In genomic region chr6:38337819-38338465, GRCh38 we compare ENCODE assay signal across 14 cellular contexts.
DNase-seq lines count a peak whose midpoint lies in the region; ATAC-seq, FAIRE-seq and TF ChIP-seq lines count a peak whose summit lies in the region.
"Had no signal": no experiment of that assay in that cellular context is flagged by ENCODE, and none has a peak within 500 bp of the region (broad histone marks: within the 10 kb centered on the region; RNA-seq: fewer than 3 reads in every experiment).

No MANE protein-coding gene starts in this region.

- TF ChIP-seq CTCF in astrocyte of the cerebellum (IDR thresholded peaks at IDR 0.05; ENCODE audit: low read depth, low read length, missing control alignments) (peak; percentile 35), kidney epithelial cell (IDR thresholded peaks at IDR 0.05; ENCODE audit: insufficient read depth, low read length, poor library complexity, severe bottlenecking) (peak; percentile 22), gastroesophageal sphincter (IDR thresholded peaks at IDR 0.05) (no peak)

- no peaks in the 10 kb centered on the region for H3K4me1 ChIP-seq in gastroesophageal sphincter

- H3K27ac ChIP-seq in gastroesophageal sphincter, result no peak overlapping the region

- DNase-seq in AG08395 (ENCODE audit: low spot score), result peak; percentile 66
- peak; percentile 47 for DNase-seq in HS-5 (ENCODE audit: low read depth)
- DNase-seq in astrocyte of the cerebellum (ENCODE audit: low read depth), result no peak
- no peak for DNase-seq in kidney epithelial cell (ENCODE audit: low read depth)
- no peak for DNase-seq in DMS114 treated with DMSO at 0.1 percent for 48 hours (lab: John Stamatoyannopoulos, UW; ENCODE audit: unreplicated experiment)
- DNase-seq in GM12891 (ENCODE audit: insufficient read length, low spot score), result no peak
- DNase-seq: activated B cell treated with CpG ODN at 0.5 μM for 24 hours; CD4-positive, alpha-beta memory T cell; naive thymus-derived CD4-positive, alpha-beta T cell; stimulated activated naive CD4-positive, alpha-beta T cell had no signal

- WGBS in gastroesophageal sphincter (ENCODE audit: low coverage in 1 of 2), 2 donors, result 71 to 80% methylated on average over 1 to 2 of the region's 5 CpGs

- TF ChIP-seq POLR2A in gastroesophageal sphincter (IDR thresholded peaks at IDR 0.05), result no peak
- TF ChIP-seq POLR2A in GM12891 (IDR thresholded peaks at IDR 0.05; ENCODE audit: low read depth, low read length), result no peak

- H3K27me3 ChIP-seq in kidney epithelial cell (ENCODE audit: control insufficient read depth, insufficient read depth, low read length), result no peaks in the 10 kb centered on the region
- H3K27me3 ChIP-seq in gastroesophageal sphincter, result no peaks in the 10 kb centered on the region

- H3K4me3 ChIP-seq in astrocyte of the cerebellum (ENCODE audit: low read depth, low read length) (no peak overlapping the region), kidney epithelial cell (ENCODE audit: low read depth, low read length) (no peak overlapping the region), gastroesophageal sphincter (no peak overlapping the region)

- in situ Hi-C loops in astrocyte of the cerebellum (cut with HindIII; ENCODE audit: low sequenced_read_pairs), result no loop called here

- no peak for FAIRE-seq in GM12891 (lab: Jason Lieb, UNC)
- FAIRE-seq: colon had no signal

- H3K9me3 ChIP-seq in gastroesophageal sphincter, result no peaks in the 10 kb centered on the region

- ATAC-seq in gastroesophageal sphincter (no peak), HG02642 (IDR thresholded peaks at IDR 0.05; ENCODE audit: poor library complexity, unreplicated experiment) (no peak)
- ATAC-seq: activated T-helper 17 cell treated with anti-CD3 and anti-CD28 coated beads, Interleukin-2, amount 50 U/mL, for 72 hours; naive thymus-derived CD4-positive, alpha-beta T cell had no signal

- no peak for TF ChIP-seq EP300 in gastroesophageal sphincter (IDR thresholded peaks at IDR 0.05)

- H3K36me3 ChIP-seq in kidney epithelial cell (ENCODE audit: control insufficient read depth, insufficient read depth, low read length) (no peaks in the 10 kb centered on the region), gastroesophageal sphincter (no peaks in the 10 kb centered on the region)

TF ChIP-seq in GM12891, 5 proteins besides CTCF, POLR2A, EP300 and RAD21:
- no peak for TF ChIP-seq TAF1 (IDR thresholded peaks at IDR 0.05; ENCODE audit: low read depth, low read length)
- TF ChIP-seq SPI1 (IDR thresholded peaks at IDR 0.05; ENCODE audit: low read depth, low read length), result no peak

Comparison
In these comparisons a context has a peak if more than half of its experiments do, and no peak if none do; other contexts are left out.
1. DNase-seq: peak in AG08395 (single experiment) and HS-5 (single experiment); none in astrocyte of the cerebellum (single experiment), kidney epithelial cell (single experiment), DMS114 treated with DMSO at 0.1 percent for 48 hours (single experiment) and GM12891 (single experiment).
2. CTCF ChIP-seq: peak in astrocyte of the cerebellum (single experiment) and kidney epithelial cell (single experiment); none in gastroesophageal sphincter (0 of 4).